In the genomic region with DNA sequence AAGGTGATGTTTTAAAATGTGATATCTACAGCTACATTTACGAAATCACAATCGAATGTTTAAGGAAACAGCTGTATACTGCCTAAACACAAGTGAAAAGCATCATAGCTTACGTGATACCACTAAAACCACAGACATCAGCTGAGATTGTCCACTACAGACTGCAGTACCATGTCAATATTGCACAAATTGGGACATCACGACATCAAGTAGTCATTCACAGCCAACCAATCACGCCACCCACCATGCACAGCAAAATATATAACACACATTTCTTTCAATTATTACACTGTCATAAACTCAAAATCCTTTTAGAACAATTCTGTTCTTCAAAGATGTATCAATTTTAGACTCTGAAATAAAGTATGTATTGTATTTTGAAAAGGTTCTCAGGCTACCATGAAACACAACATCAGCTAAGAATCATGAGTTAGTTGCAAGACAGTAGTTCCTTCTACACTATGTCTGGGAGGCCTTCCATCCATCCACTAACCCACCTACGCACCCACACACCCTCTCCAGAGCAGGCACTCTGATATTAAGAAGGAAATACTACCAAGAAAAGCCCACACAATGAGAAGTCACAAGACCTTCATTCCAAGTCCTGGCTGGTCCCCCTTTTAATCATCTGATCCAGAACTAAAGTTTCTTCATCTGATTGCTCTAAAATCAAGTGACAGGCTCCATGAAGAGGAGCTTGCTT, we compare ENCODE assay signal across 19 cellular contexts. TPM values are rescaled to one million over a fixed set of nuclear protein-coding genes. Genes with fewer than 3 reads are reported as not detected.
A peak's percentile ranks its signal among the peaks of the same experiment; 100 is the strongest.
DNase-seq lines count a peak whose midpoint lies in the region; TF ChIP-seq lines count a peak whose summit lies in the region.
"Had no signal": no experiment of that assay in that cellular context is flagged by ENCODE, and none has a peak within 500 bp of the region (broad histone marks: within the 10 kb centered on the region; RNA-seq: fewer than 3 reads in every experiment).

No MANE protein-coding gene starts in this region.

- TF ChIP-seq CTCF in glutamatergic neuron (IDR thresholded peaks at IDR 0.05; ENCODE audit: partially characterized antibody, unreplicated experiment): no peak

- no peaks in the 10 kb centered on the region for H3K36me3 Mint-ChIP-seq in glutamatergic neuron (ENCODE audit: unreplicated experiment)
- H3K36me3 Mint-ChIP-seq: natural killer cell; stimulated activated memory B cell treated with anti-CD40 and anti-IgM and Interleukin-4, amounts not matched to agents 10 μg/mL and 1 μg/mL and 100 μg/mL, for 72 hours had no signal

- DNase-seq in COLO829 (ENCODE audit: low spot score) (peak; percentile 27), NCI-H69 (lab: John Stamatoyannopoulos, UW) (peak; percentile 22), glutamatergic neuron (no peak), occipital lobe (lab: John Stamatoyannopoulos, UW) (peak; percentile 3), cortex of kidney (lab: John Stamatoyannopoulos, UW) (no peak)
- DNase-seq in stimulated activated CD4-positive, alpha-beta T cell treated with anti-CD3 and anti-CD28 coated beads, Interleukin-4, amount 100 ng/mL, for 4 hours: no peak
- DNase-seq in activated naive CD4-positive, alpha-beta T cell treated with Interleukin-2 at 50 U/mL for 16 hours: no peak
- DNase-seq: activated B cell treated with CpG ODN at 0.5 μM for 24 hours; activated CD4-positive, alpha-beta T cell treated with anti-CD3 and anti-CD28 coated beads, Interleukin-2, amount 50 U/mL, for 48 hours; adrenal gland; Calu3; GM23248; natural killer cell; NCI-H1105; NCI-H2029; stimulated activated CD4-positive, alpha-beta T cell treated with anti-CD3 and anti-CD28 coated beads, Interleukin-2, amount 100 ng/mL, for 24 hours; T-helper 9 cell had no signal

- peak overlapping the region; percentile 30 for H3K4me3 Mint-ChIP-seq in glutamatergic neuron (ENCODE audit: unreplicated experiment)
- H3K4me3 Mint-ChIP-seq: activated B cell treated with CpG ODN at 0.5 μM for 24 hours; stimulated activated memory B cell treated with anti-CD40 and anti-IgM and Interleukin-4, amounts not matched to agents 10 μg/mL and 1 μg/mL and 100 μg/mL, for 72 hours had no signal

- H3K9me3 Mint-ChIP-seq in glutamatergic neuron (ENCODE audit: unreplicated experiment): peaks cover 8% of the 10 kb centered on the region
- H3K9me3 Mint-ChIP-seq: activated B cell treated with CpG ODN at 0.5 μM for 24 hours; natural killer cell; stimulated activated memory B cell treated with anti-CD40 and anti-IgM and Interleukin-4, amounts not matched to agents 10 μg/mL and 1 μg/mL and 100 μg/mL, for 72 hours had no signal

- no peak overlapping the region for H3K27ac Mint-ChIP-seq in glutamatergic neuron (ENCODE audit: unreplicated experiment)
- H3K27ac Mint-ChIP-seq: activated B cell treated with CpG ODN at 0.5 μM for 24 hours; natural killer cell; progenitor cell of endocrine pancreas; stimulated activated memory B cell treated with anti-CD40 and anti-IgM and Interleukin-4, amounts not matched to agents 10 μg/mL and 1 μg/mL and 100 μg/mL, for 72 hours had no signal

- H3K27me3 Mint-ChIP-seq in glutamatergic neuron (ENCODE audit: unreplicated experiment): no peaks in the 10 kb centered on the region

- peaks cover 9% of the 10 kb centered on the region for H3K4me1 Mint-ChIP-seq in glutamatergic neuron (ENCODE audit: low read depth, unreplicated experiment)

RNA-seq across cellular contexts. Expression of a gene that starts 3.1 kb away (rescaled TPM):
- 48.2 TPM for total RNA-seq in glutamatergic neuron (ENCODE audit: unreplicated experiment)
- 148 TPM for total RNA-seq in occipital lobe

Comparison
In these comparisons a context has a peak if more than half of its experiments do, and no peak if none do; other contexts are left out.
1. DNase-seq: peak in COLO829 (single experiment), NCI-H69 (single experiment) and occipital lobe (single experiment); none in glutamatergic neuron (single experiment), stimulated activated CD4-positive, alpha-beta T cell treated with anti-CD3 and anti-CD28 coated beads, Interleukin-4, amount 100 ng/mL, for 4 hours (0 of 2), activated naive CD4-positive, alpha-beta T cell treated with Interleukin-2 at 50 U/mL for 16 hours (single experiment) and cortex of kidney (single experiment).